ENCODE assay signal across 8 cellular contexts in the genomic region with DNA sequence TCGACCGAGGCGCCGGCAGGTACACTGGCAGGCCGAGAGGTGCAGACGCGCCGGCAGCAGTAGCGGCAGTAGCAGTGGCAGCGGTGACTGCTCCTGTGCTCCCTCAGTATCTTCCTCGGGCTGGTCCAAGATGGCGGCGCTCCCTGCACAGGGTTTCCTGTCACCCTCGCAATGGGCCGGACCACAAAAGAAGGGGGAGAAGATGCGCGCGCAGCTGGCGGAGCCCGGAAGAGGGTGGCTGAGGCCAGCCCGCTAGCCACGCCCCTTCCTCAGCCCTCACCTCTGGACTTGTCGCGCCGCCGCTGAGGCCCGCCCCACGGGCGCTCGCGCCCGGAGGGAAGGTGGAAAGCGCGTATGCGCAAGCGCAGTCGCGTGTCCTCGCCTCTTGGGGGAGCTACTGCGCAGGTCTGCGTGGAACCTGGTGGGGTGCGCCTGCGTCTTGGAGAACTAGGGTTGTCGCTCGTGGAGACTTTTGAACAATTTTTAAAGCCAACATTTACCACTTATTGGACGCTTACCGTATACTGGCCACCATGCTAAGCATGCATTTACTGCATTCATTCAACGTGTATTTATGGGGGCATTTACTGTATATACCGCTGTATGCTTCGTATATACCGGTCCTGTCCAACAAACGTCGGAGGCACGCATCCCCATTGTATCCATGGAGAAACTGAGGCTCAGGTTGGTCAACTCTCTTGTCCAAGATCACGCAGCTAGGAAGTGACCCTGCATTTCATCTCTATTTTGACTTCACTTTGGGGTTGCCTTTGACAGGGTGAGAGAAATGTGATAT.
DNase-seq lines count a peak whose midpoint lies in the region; ATAC-seq lines count a peak whose summit lies in the region.

A gene (minus strand): TSS at position 132 of the 796 bp plus-strand sequence. CDS start 8,457 bp downstream, outside the sequence.

- H3K27ac Mint-ChIP-seq in central memory CD8-positive, alpha-beta T cell (ENCODE audit: low read depth) = peak within 1 kb of the TSS; percentile 91

- peak; percentile 80 for ATAC-seq in GM19035 (IDR thresholded peaks at IDR 0.05; ENCODE audit: unreplicated experiment)
- peak; percentile 89 for ATAC-seq in HG03354 (IDR thresholded peaks at IDR 0.05; ENCODE audit: poor library complexity, severe bottlenecking, unreplicated experiment)
- peak; percentile 90 for ATAC-seq in central memory CD8-positive, alpha-beta T cell (replicated peaks; ENCODE audit: extremely low read depth, poor library complexity, severe bottlenecking)

- DNase-seq in AML-193 (lab: John Stamatoyannopoulos, UW) (peak; percentile 97 to 98), NCI-H446 (lab: John Stamatoyannopoulos, UW) (peak; percentile 90 to 96), iris pigment epithelial cell (ENCODE audit: low read depth) (peak; percentile 97)
- DNase-seq in activated CD4-positive, CD25-positive, alpha-beta regulatory T cell treated with anti-CD3 and anti-CD28 coated beads, Interleukin-2, amount 50 U/mL, for 16 hours (ENCODE audit: low read depth, low spot score) = peak; percentile 100
- peak; percentile 100 for DNase-seq in central memory CD8-positive, alpha-beta T cell (ENCODE audit: low spot score in 2 of 2)
- DNase-seq in stimulated activated CD4-positive, alpha-beta T cell treated with anti-CD3 and anti-CD28 coated beads, Interleukin-12 subunit alpha, Interleukin-12 subunit beta, amount 100 ng/mL, for 4 hours = peak; percentile 100

- H3K4me1 Mint-ChIP-seq in central memory CD8-positive, alpha-beta T cell = peaks cover 43% of the 10 kb centered on the region

- H3K27me3 Mint-ChIP-seq in central memory CD8-positive, alpha-beta T cell = no peaks in the 10 kb centered on the region

- H3K4me3 Mint-ChIP-seq in central memory CD8-positive, alpha-beta T cell = peak within 1 kb of the TSS; percentile 87

- peaks cover 14% of the 10 kb centered on the region for H3K36me3 Mint-ChIP-seq in central memory CD8-positive, alpha-beta T cell (ENCODE audit: insufficient read depth)

- no peaks in the 10 kb centered on the region for H3K9me3 Mint-ChIP-seq in central memory CD8-positive, alpha-beta T cell

Comparison
In these comparisons a context has a peak if more than half of its experiments do, and no peak if none do; other contexts are left out.
1. Peak in every context shown above with its lines: DNase-seq and ATAC-seq.